In genomic region chr5:177484902-177485549, GRCh38 we compare ENCODE assay signal across 18 cellular contexts. TPM values are rescaled to one million over a fixed set of nuclear protein-coding genes. Genes with fewer than 3 reads are reported as not detected.
A peak's percentile ranks its signal among the peaks of the same experiment; 100 is the strongest.
DNase-seq lines count a peak whose midpoint lies in the region; ATAC-seq, FAIRE-seq and TF ChIP-seq lines count a peak whose summit lies in the region.
"Had no signal": no experiment of that assay in that cellular context is flagged by ENCODE, and none has a peak within 500 bp of the region (broad histone marks: within the 10 kb centered on the region; RNA-seq: fewer than 3 reads in every experiment).

No MANE protein-coding gene starts in this region.

- peak overlapping the region; percentile 43 for H3K27ac Mint-ChIP-seq in activated CD8-positive, alpha-beta T cell treated with anti-CD3 and anti-CD28 coated beads, Interleukin-2, amount 10 ng/mL, durations not matched to agents 7 days and 5 days
- no peak overlapping the region for H3K27ac Mint-ChIP-seq in activated CD8-positive, alpha-beta T cell treated with anti-CD3 and anti-CD28 coated beads for 36 hours
- no peak overlapping the region for H3K27ac Mint-ChIP-seq in natural killer cell treated with Interleukin-12 subunit alpha and Interleukin-12 subunit beta and Interleukin-15 and Interleukin-18, amount 100 ng/mL, for 72 hours
- H3K27ac Mint-ChIP-seq: CD8-positive, alpha-beta T cell had no signal

- no peak overlapping the region for H3K4me2 ChIP-seq in GM12878 (ENCODE audit: control insufficient read depth, insufficient read depth)

- H3K27ac ChIP-seq in GM12878 (ENCODE audit: control insufficient read depth, insufficient read depth) (no peak overlapping the region), thoracic aorta (peak overlapping the region; percentile 51 to 70), adrenal gland (no peak overlapping the region)
- H3K27ac ChIP-seq: SK-N-MC had no signal

- no peak for TF ChIP-seq RAD21 in GM12878 (IDR thresholded peaks at IDR 0.05; ENCODE audit: insufficient read depth, low read depth, low read length)

- SMC1A ChIA-PET in GM12878 (lab: Charles Lee; ENCODE audit: uncharacterized antibody, unreplicated experiment): no interaction called here

- H3K4me1 ChIP-seq in GM12878 (ENCODE audit: control insufficient read depth, insufficient read depth, low read length) (no peaks in the 10 kb centered on the region; the same call in 1 of the 2 replicates), thoracic aorta (ENCODE audit: control insufficient read depth in 1 of 2, low read depth in 2 of 2) (peaks cover 7 to 92% of the 10 kb centered on the region in 2 donors), adrenal gland (replicated peaks in 1 of 2) (peaks cover 0 to 3% of the 10 kb centered on the region in 2 donors)

- CTCF ChIA-PET in activated CD8-positive, alpha-beta T cell treated with anti-CD3 and anti-CD28 coated beads, Interleukin-2, amount 10 ng/mL, durations not matched to agents 7 days and 5 days (lab: Charles Lee): no interaction called here
- CTCF ChIA-PET in activated CD8-positive, alpha-beta T cell treated with anti-CD3 and anti-CD28 coated beads for 36 hours (lab: Charles Lee): interaction anchor here (1.3 to 1.8 kb wide), 2 partner anchors 12 to 28 kb away, joined by 3 to 4 read pairs; partner anchors contain the start of gene PDLIM7
- CTCF ChIA-PET in GM12878 (lab: Yijun Ruan, JAX): interaction anchor here (1.1 kb wide), 1 partner anchor 8 kb away, joined by 3 read pairs; no protein-coding TSS in a partner anchor

- intact Hi-C loops in activated CD8-positive, alpha-beta T cell treated with anti-CD3 and anti-CD28 coated beads for 36 hours (cut with micrococcal nuclease): no loop called here
- intact Hi-C loops in GM12878 (cut with micrococcal nuclease; ENCODE audit: unreplicated experiment): no loop called here
- intact Hi-C loops in adrenal gland (cut with DNase I): no loop called here

- no peaks in the 10 kb centered on the region for H4K20me1 ChIP-seq in GM12878 (ENCODE audit: control insufficient read depth, insufficient read depth)

- H3K4me3 Mint-ChIP-seq in activated CD8-positive, alpha-beta T cell treated with anti-CD3 and anti-CD28 coated beads, Interleukin-2, amount 10 ng/mL, durations not matched to agents 7 days and 5 days: no peak overlapping the region
- no peak overlapping the region for H3K4me3 Mint-ChIP-seq in activated CD8-positive, alpha-beta T cell treated with anti-CD3 and anti-CD28 coated beads for 36 hours
- no peak overlapping the region for H3K4me3 Mint-ChIP-seq in natural killer cell treated with Interleukin-12 subunit alpha and Interleukin-12 subunit beta and Interleukin-15 and Interleukin-18, amount 100 ng/mL, for 72 hours
- H3K4me3 Mint-ChIP-seq: CD8-positive, alpha-beta T cell; naive thymus-derived CD4-positive, alpha-beta T cell had no signal

- TF ChIP-seq POLR2A in GM12878 (IDR thresholded peaks at IDR 0.05; ENCODE audit: low read depth, low read length): no peak
- no peak for TF ChIP-seq POLR2A in adrenal gland (IDR thresholded peaks at IDR 0.05)

- TF ChIP-seq EP300 in GM12878 (IDR thresholded peaks at IDR 0.05; ENCODE audit: borderline replicate concordance in 1 of 2, control insufficient read depth in 1 of 2, low read depth in 2 of 2, low read length in 2 of 2): no peak

- H3K9ac ChIP-seq in GM12878 (ENCODE audit: control insufficient read depth, insufficient read depth, low read length): no peak overlapping the region

- RAD21 ChIA-PET in GM12878 (lab: Charles Lee; ENCODE audit: unreplicated experiment): no interaction called here

- H3K27me3 ChIP-seq in GM12878 (replicated peaks in 1 of 2; ENCODE audit: control insufficient read depth in 2 of 2, insufficient read depth in 2 of 2, low read length in 1 of 2) (no peaks in the 10 kb centered on the region), thoracic aorta (replicated peaks; ENCODE audit: insufficient read depth) (no peaks in the 10 kb centered on the region), adrenal gland (no peaks in the 10 kb centered on the region)

- H3K36me3 ChIP-seq in GM12878 (ENCODE audit: control insufficient read depth in 2 of 2, insufficient read depth in 2 of 2, low read length in 1 of 2): peaks cover 0 to 2% of the 10 kb centered on the region in 2 experiments; a peak in 2 of 4 replicates
- peaks cover 65% of the 10 kb centered on the region for H3K36me3 ChIP-seq in thoracic aorta
- H3K36me3 ChIP-seq in adrenal gland (replicated peaks in 1 of 2): peaks cover 0 to 23% of the 10 kb centered on the region in 2 donors

- TF ChIP-seq CTCF in activated CD8-positive, alpha-beta T cell treated with anti-CD3 and anti-CD28 coated beads for 36 hours (IDR thresholded peaks at IDR 0.05): no peak
- TF ChIP-seq CTCF in GM12878 (IDR thresholded peaks at IDR 0.05 in 2 of 3, conservative IDR thresholded peaks at IDR 0.05 in 1 of 3; ENCODE audit: control insufficient read depth in 2 of 3, extremely low read depth in 1 of 3, insufficient read depth in 1 of 3, low read depth in 3 of 3, low read length in 3 of 3): no peak
- TF ChIP-seq CTCF in thoracic aorta (IDR thresholded peaks at IDR 0.05): no peak
- no peak for TF ChIP-seq CTCF in adrenal gland (IDR thresholded peaks at IDR 0.05)

- H3K4me3 ChIP-seq in GM12878 (no peak overlapping the region), thoracic aorta (no peak overlapping the region), adrenal gland (no peak overlapping the region)
- H3K4me3 ChIP-seq: SK-N-MC had no signal

- H3K79me2 ChIP-seq in GM12878 (ENCODE audit: control insufficient read depth, insufficient read depth, low read length): no peaks in the 10 kb centered on the region

- no peaks in the 10 kb centered on the region for H3K27me3 Mint-ChIP-seq in activated CD8-positive, alpha-beta T cell treated with anti-CD3 and anti-CD28 coated beads, Interleukin-2, amount 10 ng/mL, durations not matched to agents 7 days and 5 days (ENCODE audit: low read depth)
- H3K27me3 Mint-ChIP-seq in activated CD8-positive, alpha-beta T cell treated with anti-CD3 and anti-CD28 coated beads for 36 hours: no peaks in the 10 kb centered on the region
- H3K27me3 Mint-ChIP-seq in natural killer cell treated with Interleukin-12 subunit alpha and Interleukin-12 subunit beta and Interleukin-15 and Interleukin-18, amount 100 ng/mL, for 72 hours: no peaks in the 10 kb centered on the region
- H3K27me3 Mint-ChIP-seq: naive thymus-derived CD4-positive, alpha-beta T cell had no signal

- 67% methylated on average over 13 of the region's 13 CpGs for WGBS in GM12878 (ENCODE audit: insufficient coverage, insufficient replicate concordance, low lambda C conversion rate, missing lambda C conversion rate)
- WGBS in adrenal gland, 4 donors: 74 to 78% (median 78%) methylated on average over 11 to 13 of the region's 13 CpGs

- no peak for FAIRE-seq in GM12878 (lab: Jason Lieb, UNC)
- FAIRE-seq: G401.6 had no signal

- BruUV-seq in GM12878 (replicated peaks; lab: Mats Ljungman, UMichigan): TSS peak; percentile 38

- DNase-seq in activated CD8-positive, alpha-beta T cell treated with anti-CD3 and anti-CD28 coated beads, Interleukin-2, amount 10 ng/mL, durations not matched to agents 7 days and 5 days: no peak
- DNase-seq in activated CD8-positive, alpha-beta T cell treated with anti-CD3 and anti-CD28 coated beads for 36 hours: no peak
- no peak for DNase-seq in GM12878 (ENCODE audit: low read depth, low spot score)
- peak; percentile 62 for DNase-seq in myocyte (ENCODE audit: low read depth)
- no peak for DNase-seq in thoracic aorta (ENCODE audit: low spot score)
- DNase-seq in NCI-H748 (lab: John Stamatoyannopoulos, UW; ENCODE audit: unreplicated experiment): no peak
- DNase-seq in natural killer cell treated with Interleukin-12 subunit alpha and Interleukin-12 subunit beta and Interleukin-15 and Interleukin-18, amount 100 ng/mL, for 72 hours (ENCODE audit: low spot score): no peak
- DNase-seq in adrenal gland: no peak
- DNase-seq: activated CD8-positive, alpha-beta memory T cell treated with anti-CD3 and anti-CD28 coated beads, Interleukin-2, amount 50 U/mL, for 48 hours; activated naive CD4-positive, alpha-beta T cell treated with anti-CD3 and anti-CD28 coated beads, Interleukin-2, amount 50 U/mL, for 16 hours; CD8-positive, alpha-beta T cell; naive thymus-derived CD4-positive, alpha-beta T cell; NCI-H1048; right cardiac atrium; stimulated activated CD4-positive, alpha-beta T cell treated with anti-CD3 and anti-CD28 coated beads, Interleukin-4, amount 100 ng/mL, for 4 hours; stimulated activated naive CD4-positive, alpha-beta T cell had no signal

- H2AFZ ChIP-seq in GM12878 (ENCODE audit: control insufficient read depth, low read depth, low read length): no peak overlapping the region

- POLR2A ChIA-PET in activated CD8-positive, alpha-beta T cell treated with anti-CD3 and anti-CD28 coated beads, Interleukin-2, amount 10 ng/mL, durations not matched to agents 7 days and 5 days (lab: Charles Lee): interaction anchor here (0.5 to 1.2 kb wide), 2 partner anchors 10 to 13 kb away, joined by 3 to 5 read pairs; no protein-coding TSS in a partner anchor
- POLR2A ChIA-PET in activated CD8-positive, alpha-beta T cell treated with anti-CD3 and anti-CD28 coated beads for 36 hours (lab: Charles Lee): interaction anchor here (1.3 to 22.8 kb wide), 4 partner anchors 10 to 31 kb away, joined by 3 to 294 read pairs (median 6); partner anchors contain the start of genes PDLIM7 and PRR7
- POLR2A ChIA-PET in GM12878 (lab: Charles Lee): no interaction called here

- peaks cover 6% of the 10 kb centered on the region for H3K4me1 Mint-ChIP-seq in activated CD8-positive, alpha-beta T cell treated with anti-CD3 and anti-CD28 coated beads, Interleukin-2, amount 10 ng/mL, durations not matched to agents 7 days and 5 days (ENCODE audit: low read depth)
- H3K4me1 Mint-ChIP-seq in activated CD8-positive, alpha-beta T cell treated with anti-CD3 and anti-CD28 coated beads for 36 hours (ENCODE audit: low read depth): peaks cover 1% of the 10 kb centered on the region
- peaks cover 1 to 2% of the 10 kb centered on the region in 2 donors for H3K4me1 Mint-ChIP-seq in natural killer cell treated with Interleukin-12 subunit alpha and Interleukin-12 subunit beta and Interleukin-15 and Interleukin-18, amount 100 ng/mL, for 72 hours (ENCODE audit: low read depth in 2 of 2)

- ATAC-seq in activated CD8-positive, alpha-beta T cell treated with anti-CD3 and anti-CD28 coated beads, Interleukin-2, amount 10 ng/mL, durations not matched to agents 7 days and 5 days: no peak
- ATAC-seq in activated CD8-positive, alpha-beta T cell treated with anti-CD3 and anti-CD28 coated beads for 36 hours: no peak
- no peak for ATAC-seq in GM12878
- no peak for ATAC-seq in thoracic aorta (ENCODE audit: insufficient number of reproducible peaks, low FRiP score, low read depth)
- no peak for ATAC-seq in natural killer cell treated with Interleukin-12 subunit alpha and Interleukin-12 subunit beta and Interleukin-15 and Interleukin-18, amount 100 ng/mL, for 72 hours
- ATAC-seq: CD8-positive, alpha-beta T cell; naive thymus-derived CD4-positive, alpha-beta T cell; right cardiac atrium had no signal

- in situ Hi-C loops in GM12878 (cut with MboI): no loop called here

- H3K36me3 Mint-ChIP-seq in activated CD8-positive, alpha-beta T cell treated with anti-CD3 and anti-CD28 coated beads, Interleukin-2, amount 10 ng/mL, durations not matched to agents 7 days and 5 days (ENCODE audit: low read depth): peaks cover 30% of the 10 kb centered on the region
- H3K36me3 Mint-ChIP-seq in activated CD8-positive, alpha-beta T cell treated with anti-CD3 and anti-CD28 coated beads for 36 hours (ENCODE audit: low read depth): peaks cover 20% of the 10 kb centered on the region
- H3K36me3 Mint-ChIP-seq in natural killer cell treated with Interleukin-12 subunit alpha and Interleukin-12 subunit beta and Interleukin-15 and Interleukin-18, amount 100 ng/mL, for 72 hours: no peaks in the 10 kb centered on the region

- H3K9me3 Mint-ChIP-seq in activated CD8-positive, alpha-beta T cell treated with anti-CD3 and anti-CD28 coated beads, Interleukin-2, amount 10 ng/mL, durations not matched to agents 7 days and 5 days (ENCODE audit: insufficient read depth): no peaks in the 10 kb centered on the region
- H3K9me3 Mint-ChIP-seq in activated CD8-positive, alpha-beta T cell treated with anti-CD3 and anti-CD28 coated beads for 36 hours: no peaks in the 10 kb centered on the region
- no peaks in the 10 kb centered on the region for H3K9me3 Mint-ChIP-seq in natural killer cell treated with Interleukin-12 subunit alpha and Interleukin-12 subunit beta and Interleukin-15 and Interleukin-18, amount 100 ng/mL, for 72 hours
- H3K9me3 Mint-ChIP-seq: CD8-positive, alpha-beta T cell; naive thymus-derived CD4-positive, alpha-beta T cell had no signal

- no peaks in the 10 kb centered on the region for H3K9me3 ChIP-seq in GM12878 (replicated peaks; ENCODE audit: control insufficient read depth, insufficient read depth, low read length)
- no peaks in the 10 kb centered on the region for H3K9me3 ChIP-seq in thoracic aorta
- no peaks in the 10 kb centered on the region for H3K9me3 ChIP-seq in adrenal gland (replicated peaks in 1 of 3)

RNA-seq across cellular contexts. Expression of gene DBN1, which starts 11.6 kb away (rescaled TPM):
- total RNA-seq in activated CD8-positive, alpha-beta T cell treated with anti-CD3 and anti-CD28 coated beads, Interleukin-2, amount 10 ng/mL, durations not matched to agents 7 days and 5 days: 100 to 1,000 TPM in 1 of 2 experiments, 10 to 100 TPM in 1; 92.9 to 104 TPM
- total RNA-seq in activated CD8-positive, alpha-beta T cell treated with anti-CD3 and anti-CD28 coated beads for 36 hours: 100 to 1,000 TPM; 101 to 105 TPM
- 33.1 and 35.4 TPM in 2 replicates for total RNA-seq in GM12878 (2013; cell fraction: nucleolus; rRNA removed)
- total RNA-seq in GM12878 (2014; rRNA removed) (36.0 and 42.0 TPM in 2 replicates), GM12878 (2014; rRNA removed; fragmentation: Illumina TruSeq; extraction: Trizol) (16.8 and 19.2 TPM in 2 replicates), GM12878 (2021) (75.4 and 81.0 TPM in 2 replicates), myocyte (311 and 455 TPM in 2 replicates), thoracic aorta (100 to 1,000 TPM in 1 of 2 donors, 10 to 100 TPM in 1; 91.2 to 132 TPM), adrenal gland (10 to 100 TPM; 11.5 to 17.5 (median 12.6) TPM)
- 8.1 TPM for polyA plus RNA-seq in GM12878 (2011; ENCODE audit: low read depth)
- polyA plus RNA-seq in GM12878 (2011; rRNA removed) (10.0 and 14.1 TPM in 2 replicates), GM12878 (2014; fragmentation: Illumina TruSeq; extraction: Trizol) (3.2 and 15.9 TPM in 2 replicates), GM12878 (2014; fragmentation: Nextera tagmentation; extraction: Ambion mirVana) (under 1 TPM; 0.18 to 0.62 TPM), GM12878 (2014; rRNA removed) (49.0 and 58.5 TPM in 2 replicates), GM12878 (2016; fragmentation: Nextera tagmentation; extraction: Ambion mirVana) (10 to 100 TPM; 36.5 to 38.0 TPM), adrenal gland (10 to 100 TPM in 2 of 3 donors, 1 to 10 TPM in 1; 5.1 to 47.1 (median 19.1) TPM)
- 12.3 and 18.9 TPM in 2 replicates for polyA plus RNA-seq in GM12878 (2011; cell fraction: cytosol; rRNA removed)
- 53.4 and 220 TPM in 2 replicates for polyA plus RNA-seq in GM12878 (2011; cell fraction: nucleus; rRNA removed)
- 13.9 and 24.5 TPM in 2 replicates for polyA plus RNA-seq in GM12878 (2012)
- polyA minus RNA-seq in GM12878 (2011; rRNA and poly(A)+ RNA removed): 12.5 and 16.2 TPM in 2 replicates
- polyA minus RNA-seq in GM12878 (2011; cell fraction: cytosol; rRNA and poly(A)+ RNA removed): 13.1 and 13.9 TPM in 2 replicates
- 11.1 and 35.8 TPM in 2 replicates for polyA minus RNA-seq in GM12878 (2011; cell fraction: nucleus; rRNA and poly(A)+ RNA removed)
- 336 TPM for polyA plus RNA-seq in myocyte (2012)
- total RNA-seq in natural killer cell treated with Interleukin-12 subunit alpha and Interleukin-12 subunit beta and Interleukin-15 and Interleukin-18, amount 100 ng/mL, for 72 hours: 10 to 100 TPM in 1 of 2 donors, 1 to 10 TPM in 1; 7.1 to 13.3 TPM

RNA-seq across cellular contexts. Expression of gene PDLIM7, which starts 12.4 kb away (rescaled TPM):
- 10 to 100 TPM; 62.5 to 67.3 TPM for total RNA-seq in activated CD8-positive, alpha-beta T cell treated with anti-CD3 and anti-CD28 coated beads, Interleukin-2, amount 10 ng/mL, durations not matched to agents 7 days and 5 days
- 10 to 100 TPM; 68.4 to 73.0 TPM for total RNA-seq in activated CD8-positive, alpha-beta T cell treated with anti-CD3 and anti-CD28 coated beads for 36 hours
- total RNA-seq in GM12878 (2013; cell fraction: nucleolus; rRNA removed): 37.7 and 45.6 TPM in 2 replicates
- total RNA-seq in GM12878 (2014; rRNA removed) (15.5 and 18.2 TPM in 2 replicates), GM12878 (2014; rRNA removed; fragmentation: Illumina TruSeq; extraction: Trizol) (6.2 and 7.6 TPM in 2 replicates), GM12878 (2021) (30.3 and 36.6 TPM in 2 replicates), myocyte (302 and 340 TPM in 2 replicates), thoracic aorta (100 to 1,000 TPM; 626 to 891 TPM), adrenal gland (10 to 100 TPM; 19.0 to 63.2 (median 38.9) TPM)
- polyA plus RNA-seq in GM12878 (2011; ENCODE audit: low read depth): 8.6 TPM
- polyA plus RNA-seq in GM12878 (2011; rRNA removed) (10.2 and 23.1 TPM in 2 replicates), GM12878 (2014; fragmentation: Illumina TruSeq; extraction: Trizol) (1.1 and 5.1 TPM in 2 replicates), GM12878 (2014; fragmentation: Nextera tagmentation; extraction: Ambion mirVana) (1 to 10 TPM in 1 of 2 experiments, under 1 TPM in 1; 0.82 to 2.3 TPM), GM12878 (2014; rRNA removed) (33.3 and 47.9 TPM in 2 replicates), GM12878 (2016; fragmentation: Nextera tagmentation; extraction: Ambion mirVana) (10 to 100 TPM; 35.3 to 35.8 TPM), adrenal gland (100 to 1,000 TPM in 2 of 3 donors, 1 to 10 TPM in 1; 6.5 to 246 (median 131) TPM)
- polyA plus RNA-seq in GM12878 (2011; cell fraction: cytosol; rRNA removed): 30.5 and 48.8 TPM in 2 replicates
- 173 and 211 TPM in 2 replicates for polyA plus RNA-seq in GM12878 (2011; cell fraction: nucleus; rRNA removed)
- 21.0 and 23.7 TPM in 2 replicates for polyA plus RNA-seq in GM12878 (2012)
- polyA minus RNA-seq in GM12878 (2011; rRNA and poly(A)+ RNA removed): 15.1 and 21.8 TPM in 2 replicates
- polyA minus RNA-seq in GM12878 (2011; cell fraction: cytosol; rRNA and poly(A)+ RNA removed): 16.8 and 19.9 TPM in 2 replicates
- 27.6 and 54.2 TPM in 2 replicates for polyA minus RNA-seq in GM12878 (2011; cell fraction: nucleus; rRNA and poly(A)+ RNA removed)
- polyA plus RNA-seq in myocyte (2012): 616 TPM
- total RNA-seq in natural killer cell treated with Interleukin-12 subunit alpha and Interleukin-12 subunit beta and Interleukin-15 and Interleukin-18, amount 100 ng/mL, for 72 hours: 10 to 100 TPM; 15.5 to 39.1 TPM

RNA-seq across cellular contexts. Expression of gene DOK3, which starts 24.6 kb away (rescaled TPM):
- 1 to 10 TPM; 7.3 to 7.8 TPM for total RNA-seq in activated CD8-positive, alpha-beta T cell treated with anti-CD3 and anti-CD28 coated beads, Interleukin-2, amount 10 ng/mL, durations not matched to agents 7 days and 5 days
- 1 to 10 TPM; 7.4 to 8.0 TPM for total RNA-seq in activated CD8-positive, alpha-beta T cell treated with anti-CD3 and anti-CD28 coated beads for 36 hours
- total RNA-seq in GM12878 (2013; cell fraction: nucleolus; rRNA removed): 146 and 175 TPM in 2 replicates
- total RNA-seq in GM12878 (2014; rRNA removed): 48.8 and 52.6 TPM in 2 replicates
- 16.4 and 17.7 TPM in 2 replicates for total RNA-seq in GM12878 (2014; rRNA removed; fragmentation: Illumina TruSeq; extraction: Trizol)
- total RNA-seq in GM12878 (2021): 95.3 and 107 TPM in 2 replicates
- polyA plus RNA-seq in GM12878 (2011; ENCODE audit: low read depth): 36.3 TPM
- 26.3 and 51.5 TPM in 2 replicates for polyA plus RNA-seq in GM12878 (2011; rRNA removed)
- 68.7 and 85.6 TPM in 2 replicates for polyA plus RNA-seq in GM12878 (2011; cell fraction: cytosol; rRNA removed)
- polyA plus RNA-seq in GM12878 (2011; cell fraction: nucleus; rRNA removed): 247 and 263 TPM in 2 replicates
- 84.1 and 86.7 TPM in 2 replicates for polyA plus RNA-seq in GM12878 (2012)
- polyA plus RNA-seq in GM12878 (2014; fragmentation: Illumina TruSeq; extraction: Trizol): 42.7 and 47.0 TPM in 2 replicates
- 1 to 10 TPM; 6.6 to 8.0 TPM for polyA plus RNA-seq in GM12878 (2014; fragmentation: Nextera tagmentation; extraction: Ambion mirVana)
- 89.0 and 112 TPM in 2 replicates for polyA plus RNA-seq in GM12878 (2014; rRNA removed)
- 10 to 100 TPM; 53.7 to 68.5 TPM for polyA plus RNA-seq in GM12878 (2016; fragmentation: Nextera tagmentation; extraction: Ambion mirVana)
- polyA minus RNA-seq in GM12878 (2011; rRNA and poly(A)+ RNA removed): 19.3 and 39.3 TPM in 2 replicates
- polyA minus RNA-seq in GM12878 (2011; cell fraction: cytosol; rRNA and poly(A)+ RNA removed): 25.3 and 28.3 TPM in 2 replicates
- polyA minus RNA-seq in GM12878 (2011; cell fraction: nucleus; rRNA and poly(A)+ RNA removed): 35.3 and 49.6 TPM in 2 replicates
- total RNA-seq in myocyte: 21.7 and 29.3 TPM in 2 replicates
- 13.7 TPM for polyA plus RNA-seq in myocyte (2012)
- 10 to 100 TPM; 20.5 to 35.6 TPM for total RNA-seq in thoracic aorta
- 10 to 100 TPM; 10.0 to 18.0 TPM for total RNA-seq in natural killer cell treated with Interleukin-12 subunit alpha and Interleukin-12 subunit beta and Interleukin-15 and Interleukin-18, amount 100 ng/mL, for 72 hours
- 10 to 100 TPM in 6 of 8 donors, 1 to 10 TPM in 2; 8.2 to 49.1 (median 13.5) TPM for total RNA-seq in adrenal gland
- 10 to 100 TPM in 2 of 3 donors, 1 to 10 TPM in 1; 2.3 to 38.5 (median 10.7) TPM for polyA plus RNA-seq in adrenal gland

RNA-seq across cellular contexts. Expression of gene DDX41, which starts 31.7 kb away (rescaled TPM):
- total RNA-seq in activated CD8-positive, alpha-beta T cell treated with anti-CD3 and anti-CD28 coated beads, Interleukin-2, amount 10 ng/mL, durations not matched to agents 7 days and 5 days: 100 to 1,000 TPM; 135 to 149 TPM
- total RNA-seq in activated CD8-positive, alpha-beta T cell treated with anti-CD3 and anti-CD28 coated beads for 36 hours: 100 to 1,000 TPM; 226 to 228 TPM
- total RNA-seq in GM12878 (2013; cell fraction: nucleolus; rRNA removed): 139 and 149 TPM in 2 replicates
- total RNA-seq in GM12878 (2014; rRNA removed) (184 and 215 TPM in 2 replicates), GM12878 (2014; rRNA removed; fragmentation: Illumina TruSeq; extraction: Trizol) (56.3 and 59.3 TPM in 2 replicates), GM12878 (2021) (136 and 149 TPM in 2 replicates), myocyte (87.2 and 112 TPM in 2 replicates), thoracic aorta (100 to 1,000 TPM in 1 of 2 donors, 10 to 100 TPM in 1; 53.7 to 138 TPM), adrenal gland (100 to 1,000 TPM in 5 of 8 donors, 10 to 100 TPM in 3; 71.4 to 180 (median 109) TPM)
- polyA plus RNA-seq in GM12878 (2011; ENCODE audit: low read depth): 86.4 TPM
- polyA plus RNA-seq in GM12878 (2011; rRNA removed) (83.0 and 114 TPM in 2 replicates), GM12878 (2014; fragmentation: Illumina TruSeq; extraction: Trizol) (36.1 and 59.5 TPM in 2 replicates), GM12878 (2014; fragmentation: Nextera tagmentation; extraction: Ambion mirVana) (10 to 100 TPM; 32.7 to 67.6 TPM), GM12878 (2014; rRNA removed) (176 and 216 TPM in 2 replicates), GM12878 (2016; fragmentation: Nextera tagmentation; extraction: Ambion mirVana) (100 to 1,000 TPM in 1 of 2 experiments, 10 to 100 TPM in 1; 85.9 to 101 TPM), adrenal gland (100 to 1,000 TPM in 2 of 3 donors, 10 to 100 TPM in 1; 47.0 to 145 (median 124) TPM)
- 164 and 232 TPM in 2 replicates for polyA plus RNA-seq in GM12878 (2011; cell fraction: cytosol; rRNA removed)
- 533 and 587 TPM in 2 replicates for polyA plus RNA-seq in GM12878 (2011; cell fraction: nucleus; rRNA removed)
- polyA plus RNA-seq in GM12878 (2012): 160 and 166 TPM in 2 replicates
- polyA minus RNA-seq in GM12878 (2011; rRNA and poly(A)+ RNA removed): 125 and 201 TPM in 2 replicates
- 40.6 and 85.2 TPM in 2 replicates for polyA minus RNA-seq in GM12878 (2011; cell fraction: cytosol; rRNA and poly(A)+ RNA removed)
- polyA minus RNA-seq in GM12878 (2011; cell fraction: nucleus; rRNA and poly(A)+ RNA removed): 141 and 184 TPM in 2 replicates
- polyA plus RNA-seq in myocyte (2012): 299 TPM
- total RNA-seq in natural killer cell treated with Interleukin-12 subunit alpha and Interleukin-12 subunit beta and Interleukin-15 and Interleukin-18, amount 100 ng/mL, for 72 hours: 100 to 1,000 TPM; 162 to 168 TPM

RNA-seq across cellular contexts. Expression of gene PRR7, which starts 38.4 kb away (rescaled TPM):
- total RNA-seq in activated CD8-positive, alpha-beta T cell treated with anti-CD3 and anti-CD28 coated beads, Interleukin-2, amount 10 ng/mL, durations not matched to agents 7 days and 5 days: 10 to 100 TPM in 1 of 2 experiments, 1 to 10 TPM in 1; 9.8 to 11.6 TPM
- 10 to 100 TPM; 32.6 to 36.4 TPM for total RNA-seq in activated CD8-positive, alpha-beta T cell treated with anti-CD3 and anti-CD28 coated beads for 36 hours
- 20.9 and 22.0 TPM in 2 replicates for total RNA-seq in GM12878 (2013; cell fraction: nucleolus; rRNA removed)
- total RNA-seq in GM12878 (2014; rRNA removed) (12.0 and 15.3 TPM in 2 replicates), GM12878 (2014; rRNA removed; fragmentation: Illumina TruSeq; extraction: Trizol) (0.40 and 0.60 TPM in 2 replicates), GM12878 (2021) (15.7 and 15.9 TPM in 2 replicates), myocyte (23.1 and 38.7 TPM in 2 replicates), thoracic aorta (10 to 100 TPM in 1 of 2 donors, 1 to 10 TPM in 1; 4.1 to 11.0 TPM), adrenal gland (10 to 100 TPM in 1 of 8 donors, 1 to 10 TPM in 7; 3.8 to 13.5 (median 6.9) TPM)
- polyA plus RNA-seq in GM12878 (2011; ENCODE audit: low read depth): 0.67 TPM
- polyA plus RNA-seq in GM12878 (2011; rRNA removed) (0.89 and 3.9 TPM in 2 replicates), GM12878 (2014; fragmentation: Illumina TruSeq; extraction: Trizol) (0.09 TPM in 1 of 2 replicates, not detected in the other), GM12878 (2014; fragmentation: Nextera tagmentation; extraction: Ambion mirVana) (not detected), GM12878 (2014; rRNA removed) (18.8 and 21.0 TPM in 2 replicates), GM12878 (2016; fragmentation: Nextera tagmentation; extraction: Ambion mirVana) (1 to 10 TPM; 4.6 TPM), adrenal gland (1 to 10 TPM in 2 of 3 donors, not detected in 1; 5.4 to 9.8 TPM)
- polyA plus RNA-seq in GM12878 (2011; cell fraction: cytosol; rRNA removed): 13.3 and 32.6 TPM in 2 replicates
- 26.2 and 34.2 TPM in 2 replicates for polyA plus RNA-seq in GM12878 (2011; cell fraction: nucleus; rRNA removed)
- 5.0 and 10.6 TPM in 2 replicates for polyA plus RNA-seq in GM12878 (2012)
- polyA minus RNA-seq in GM12878 (2011; rRNA and poly(A)+ RNA removed): 0.44 and 2.4 TPM in 2 replicates
- polyA minus RNA-seq in GM12878 (2011; cell fraction: cytosol; rRNA and poly(A)+ RNA removed): 5.6 and 7.6 TPM in 2 replicates
- polyA minus RNA-seq in GM12878 (2011; cell fraction: nucleus; rRNA and poly(A)+ RNA removed): 6.2 and 11.8 TPM in 2 replicates
- 12.4 TPM for polyA plus RNA-seq in myocyte (2012)
- 1 to 10 TPM in 1 of 2 donors, under 1 TPM in 1; 0.83 to 2.6 TPM for total RNA-seq in natural killer cell treated with Interleukin-12 subunit alpha and Interleukin-12 subunit beta and Interleukin-15 and Interleukin-18, amount 100 ng/mL, for 72 hours

Comparison
In these comparisons a context has a peak if more than half of its experiments do, and no peak if none do; other contexts are left out.
1. H3K27ac ChIP-seq: peak in thoracic aorta (2 of 2); none in GM12878 (single experiment) and adrenal gland (0 of 5).